22 cellular contexts compared by ENCODE assay signal in the genomic region with DNA sequence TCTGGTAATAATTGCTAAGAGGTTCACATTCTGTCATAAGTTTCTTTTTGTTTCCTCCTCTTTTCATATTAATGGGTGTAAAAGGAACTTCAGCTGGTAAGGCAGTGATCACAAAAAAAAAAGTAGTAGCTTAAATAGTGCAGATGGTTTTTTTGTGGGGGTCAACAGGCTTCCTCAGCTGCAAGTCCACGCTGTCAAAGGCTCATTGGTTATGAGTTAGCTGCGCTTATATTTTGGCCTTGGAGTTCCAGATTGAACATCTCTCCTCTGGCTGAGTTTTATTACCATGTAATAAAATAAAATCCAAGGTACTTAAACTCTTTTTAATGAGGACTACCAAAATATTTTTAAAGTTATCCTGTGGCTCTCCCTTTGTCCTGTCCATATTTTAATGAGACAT.
"Had no signal": no experiment of that assay in that cellular context is flagged by ENCODE, and none has a peak within 500 bp of the region (broad histone marks: within the 10 kb centered on the region; RNA-seq: fewer than 3 reads in every experiment).

No MANE protein-coding gene starts in this region.

- DNase-seq: activated B cell treated with CpG ODN at 0.5 μM for 24 hours; activated CD4-positive, alpha-beta T cell treated with anti-CD3 and anti-CD28 coated beads, Interleukin-2, amount 50 U/mL, for 1 hour; activated CD8-positive, alpha-beta T cell treated with anti-CD3 and anti-CD28 coated beads for 36 hours; activated T-cell treated with anti-CD3 and anti-CD28 coated beads, Interleukin-2, amount 50 U/mL, for 48 hours; central memory CD4-positive, alpha-beta T cell; endodermal cell; esophagus squamous epithelium; hypothalamus; immature natural killer cell; spleen; stimulated activated naive CD4-positive, alpha-beta T cell; T-cell; tibial artery; upper lobe of right lung had no signal

- H2AFZ ChIP-seq: parathyroid adenoma had no signal

- H3K9me3 ChIP-seq: breast epithelium, esophagus squamous epithelium, gastroesophageal sphincter, right atrium auricular region, spleen, suprapubic skin, tibial artery, upper lobe of right lung had no signal

- H3K4me3 ChIP-seq: breast epithelium, esophagus squamous epithelium, gastroesophageal sphincter, lung, right atrium auricular region, spleen, suprapubic skin, tibial artery, upper lobe of right lung had no signal

- H3K79me2 ChIP-seq: parathyroid adenoma had no signal

- ATAC-seq: activated CD8-positive, alpha-beta T cell treated with anti-CD3 and anti-CD28 coated beads for 36 hours; activated naive CD4-positive, alpha-beta T cell treated with anti-CD3 and anti-CD28 coated beads, Interleukin-2, amount 50 U/mL, for 72 hours; gastroesophageal sphincter; left lobe of liver; T-cell; upper lobe of right lung had no signal

- H3K36me3 ChIP-seq: breast epithelium, esophagus squamous epithelium, gastroesophageal sphincter, right atrium auricular region, spleen, suprapubic skin, tibial artery, upper lobe of right lung had no signal

- H3K9ac ChIP-seq: parathyroid adenoma had no signal

- H3K27me3 ChIP-seq: breast epithelium, esophagus squamous epithelium, gastroesophageal sphincter, right atrium auricular region, spleen, suprapubic skin, tibial artery, upper lobe of right lung had no signal

- H3K4me1 ChIP-seq: breast epithelium, esophagus squamous epithelium, gastroesophageal sphincter, parathyroid adenoma, right atrium auricular region, spleen, suprapubic skin, tibial artery, upper lobe of right lung had no signal

- H3K27ac ChIP-seq: breast epithelium, esophagus squamous epithelium, gastroesophageal sphincter, parathyroid adenoma, suprapubic skin, tibial artery had no signal
